1 cellular context compared by ENCODE assay signal in genomic region chr3:171358891-171359218, GRCh38.
TF ChIP-seq lines count a peak whose summit lies in the region.

No MANE protein-coding gene starts in this region.

TF ChIP-seq in K562, 482 proteins besides CTCF, POLR2A, EP300 and RAD21:
- TF ChIP-seq TFAP4 (CRISPR knock-in tag; IDR thresholded peaks at IDR 0.05; ENCODE audit: borderline replicate concordance) (no peak), CEBPB (tag; IDR thresholded peaks at IDR 0.05) (peak; percentile 58), CEBPG (CRISPR knock-in tag; IDR thresholded peaks at IDR 0.05) (no peak), CEBPG (tag; conservative IDR thresholded peaks at IDR 0.05 in 1 of 2, IDR thresholded peaks at IDR 0.05 in 1 of 2) (peak; percentile 31 to 33; a peak in 2 of 4 replicates), CCAR2 (IDR thresholded peaks at IDR 0.05; ENCODE audit: low read depth, low read length) (no peak), HMG20A (CRISPR knock-in tag; conservative IDR thresholded peaks at IDR 0.05) (no peak), FOXJ2 (tag; IDR thresholded peaks at IDR 0.05) (no peak), ZNF324 (CRISPR knock-in tag; IDR thresholded peaks at IDR 0.05) (no peak)
